In genomic region chr10:103124420-103125096, GRCh38 we compare ENCODE assay signal across 20 cellular contexts.
DNase-seq lines count a peak whose midpoint lies in the region; ATAC-seq and TF ChIP-seq lines count a peak whose summit lies in the region.
"Had no signal": no experiment of that assay in that cellular context is flagged by ENCODE, and none has a peak within 500 bp of the region (broad histone marks: within the 10 kb centered on the region; RNA-seq: fewer than 3 reads in every experiment).

No MANE protein-coding gene starts in this region.

- H3K9me3 Mint-ChIP-seq in activated CD4-positive, alpha-beta memory T cell treated with anti-CD3 and anti-CD28 coated beads for 36 hours, result no peaks in the 10 kb centered on the region
- H3K9me3 Mint-ChIP-seq in activated CD4-positive, alpha-beta memory T cell treated with anti-CD3 and anti-CD28 coated beads, Interleukin-2, amount 10 ng/mL, durations not matched to agents 7 days and 5 days, result no peaks in the 10 kb centered on the region
- H3K9me3 Mint-ChIP-seq in nephron progenitor cell, result peaks cover 10% of the 10 kb centered on the region
- H3K9me3 Mint-ChIP-seq: activated naive CD4-positive, alpha-beta T cell treated with anti-CD3 and anti-CD28 coated beads, Interleukin-2, amount 50 U/mL, for 24 hours; activated T-cell treated with anti-CD3 and anti-CD28 coated beads, Interleukin-2, amount 50 U/mL, for 4 hours; effector memory CD8-positive, alpha-beta T cell; memory B cell had no signal

- H3K27me3 ChIP-seq in ascending aorta, result no peaks in the 10 kb centered on the region
- H3K27me3 ChIP-seq: esophagus muscularis mucosa, SJSA1, upper lobe of right lung had no signal

- peaks cover 26% of the 10 kb centered on the region for H3K4me1 Mint-ChIP-seq in activated CD4-positive, alpha-beta memory T cell treated with anti-CD3 and anti-CD28 coated beads for 36 hours (ENCODE audit: low read depth)
- peaks cover 14% of the 10 kb centered on the region for H3K4me1 Mint-ChIP-seq in activated CD4-positive, alpha-beta memory T cell treated with anti-CD3 and anti-CD28 coated beads, Interleukin-2, amount 10 ng/mL, durations not matched to agents 7 days and 5 days
- peaks cover 12% of the 10 kb centered on the region for H3K4me1 Mint-ChIP-seq in nephron progenitor cell

- intact Hi-C loops in activated CD4-positive, alpha-beta memory T cell treated with anti-CD3 and anti-CD28 coated beads for 36 hours (cut with micrococcal nuclease), result no loop called here
- intact Hi-C loops in ascending aorta (cut with DNase I), result no loop called here

- H3K36me3 ChIP-seq in ascending aorta, result no peaks in the 10 kb centered on the region
- H3K36me3 ChIP-seq: upper lobe of right lung had no signal

- H3K9me3 ChIP-seq in ascending aorta, result no peaks in the 10 kb centered on the region
- H3K9me3 ChIP-seq: esophagus muscularis mucosa, SJSA1, upper lobe of right lung had no signal

- TF ChIP-seq CTCF in GM12865 (IDR thresholded peaks at IDR 0.05; ENCODE audit: insufficient read depth, low read depth, low read length, missing control alignments) (no peak), ascending aorta (IDR thresholded peaks at IDR 0.05) (no peak), nephron progenitor cell (IDR thresholded peaks at IDR 0.05) (no peak)

- CTCF ChIA-PET in activated CD4-positive, alpha-beta memory T cell treated with anti-CD3 and anti-CD28 coated beads for 36 hours (lab: Charles Lee), result interaction anchor here (2.5 kb wide), 1 partner anchor 120 kb away, joined by 10 read pairs; no protein-coding TSS in a partner anchor
- CTCF ChIA-PET in activated CD4-positive, alpha-beta memory T cell treated with anti-CD3 and anti-CD28 coated beads, Interleukin-2, amount 10 ng/mL, durations not matched to agents 7 days and 5 days (lab: Charles Lee), result interaction anchor here (1.3 kb wide), 1 partner anchor 119 kb away, joined by 3 read pairs; no protein-coding TSS in a partner anchor

- H3K4me1 ChIP-seq in ascending aorta, result peaks cover 13 to 58% of the 10 kb centered on the region in 2 donors
- H3K4me1 ChIP-seq: SJSA1 had no signal

- H3K27ac ChIP-seq in ascending aorta, result peak overlapping the region; percentile 66 to 79
- H3K27ac ChIP-seq: SJSA1 had no signal

- DNase-seq in activated CD4-positive, alpha-beta memory T cell treated with anti-CD3 and anti-CD28 coated beads for 36 hours, result peak; percentile 41
- no peak for DNase-seq in activated CD4-positive, alpha-beta memory T cell treated with anti-CD3 and anti-CD28 coated beads, Interleukin-2, amount 10 ng/mL, durations not matched to agents 7 days and 5 days
- DNase-seq in GM12865 (ENCODE audit: low read depth), result peak; percentile 19
- no peak for DNase-seq in ascending aorta (ENCODE audit: low spot score in 2 of 2)
- no peak for DNase-seq in nephron progenitor cell
- DNase-seq in NOMO-1 treated with DMSO at 0.1 percent for 48 hours (lab: John Stamatoyannopoulos, UW; ENCODE audit: unreplicated experiment), result no peak
- no peak for DNase-seq in CD1c-positive myeloid dendritic cell (ENCODE audit: extremely low spot score)
- DNase-seq: activated CD8-positive, alpha-beta memory T cell treated with anti-CD3 and anti-CD28 coated beads for 24 hours; activated T-cell treated with anti-CD3 and anti-CD28 coated beads, Interleukin-2, amount 50 U/mL, for 4 hours; effector memory CD8-positive, alpha-beta T cell; NCI-H1092; NCI-H1930; NCI-H748 treated with DMSO at 0.1 percent for 48 hours; upper lobe of right lung had no signal

- no peaks in the 10 kb centered on the region for H3K27me3 Mint-ChIP-seq in activated CD4-positive, alpha-beta memory T cell treated with anti-CD3 and anti-CD28 coated beads for 36 hours
- H3K27me3 Mint-ChIP-seq in activated CD4-positive, alpha-beta memory T cell treated with anti-CD3 and anti-CD28 coated beads, Interleukin-2, amount 10 ng/mL, durations not matched to agents 7 days and 5 days, result no peaks in the 10 kb centered on the region
- no peaks in the 10 kb centered on the region for H3K27me3 Mint-ChIP-seq in nephron progenitor cell (ENCODE audit: low read depth, poor library complexity)
- H3K27me3 Mint-ChIP-seq: activated naive CD4-positive, alpha-beta T cell treated with anti-CD3 and anti-CD28 coated beads, Interleukin-2, amount 50 U/mL, for 24 hours; B cell; effector memory CD8-positive, alpha-beta T cell; memory B cell had no signal

- H3K27ac Mint-ChIP-seq in activated CD4-positive, alpha-beta memory T cell treated with anti-CD3 and anti-CD28 coated beads for 36 hours, result no peak overlapping the region
- H3K27ac Mint-ChIP-seq in activated CD4-positive, alpha-beta memory T cell treated with anti-CD3 and anti-CD28 coated beads, Interleukin-2, amount 10 ng/mL, durations not matched to agents 7 days and 5 days, result no peak overlapping the region
- peak overlapping the region; percentile 86 for H3K27ac Mint-ChIP-seq in nephron progenitor cell
- H3K27ac Mint-ChIP-seq: activated naive CD4-positive, alpha-beta T cell treated with anti-CD3 and anti-CD28 coated beads, Interleukin-2, amount 50 U/mL, for 24 hours; B cell; memory B cell had no signal

- H3K36me3 Mint-ChIP-seq in activated CD4-positive, alpha-beta memory T cell treated with anti-CD3 and anti-CD28 coated beads for 36 hours, result peaks cover 9% of the 10 kb centered on the region
- peaks cover 14% of the 10 kb centered on the region for H3K36me3 Mint-ChIP-seq in activated CD4-positive, alpha-beta memory T cell treated with anti-CD3 and anti-CD28 coated beads, Interleukin-2, amount 10 ng/mL, durations not matched to agents 7 days and 5 days (ENCODE audit: low read depth)
- peaks cover 26% of the 10 kb centered on the region for H3K36me3 Mint-ChIP-seq in nephron progenitor cell (ENCODE audit: low read depth)

- POLR2A ChIA-PET in activated CD4-positive, alpha-beta memory T cell treated with anti-CD3 and anti-CD28 coated beads for 36 hours (lab: Charles Lee), result interaction anchor here (1.0 kb wide), 1 partner anchor 11 kb away, joined by 3 read pairs; no protein-coding TSS in a partner anchor
- POLR2A ChIA-PET in activated CD4-positive, alpha-beta memory T cell treated with anti-CD3 and anti-CD28 coated beads, Interleukin-2, amount 10 ng/mL, durations not matched to agents 7 days and 5 days (lab: Charles Lee), result no interaction called here

- no peak overlapping the region for H3K4me3 Mint-ChIP-seq in activated CD4-positive, alpha-beta memory T cell treated with anti-CD3 and anti-CD28 coated beads for 36 hours
- H3K4me3 Mint-ChIP-seq in activated CD4-positive, alpha-beta memory T cell treated with anti-CD3 and anti-CD28 coated beads, Interleukin-2, amount 10 ng/mL, durations not matched to agents 7 days and 5 days, result no peak overlapping the region
- H3K4me3 Mint-ChIP-seq in nephron progenitor cell, result no peak overlapping the region
- H3K4me3 Mint-ChIP-seq: activated naive CD4-positive, alpha-beta T cell treated with anti-CD3 and anti-CD28 coated beads, Interleukin-2, amount 50 U/mL, for 24 hours; activated T-cell treated with anti-CD3 and anti-CD28 coated beads, Interleukin-2, amount 50 U/mL, for 4 hours; B cell; effector memory CD8-positive, alpha-beta T cell; memory B cell had no signal

- H3K4me3 ChIP-seq in GM12865 (ENCODE audit: low read depth, low read length), result no peak overlapping the region
- no peak overlapping the region for H3K4me3 ChIP-seq in ascending aorta
- H3K4me3 ChIP-seq: esophagus muscularis mucosa, SJSA1, upper lobe of right lung had no signal

- no peak for ATAC-seq in GM21367 (IDR thresholded peaks at IDR 0.05; ENCODE audit: unreplicated experiment)
- ATAC-seq: activated T-cell treated with anti-CD3 and anti-CD28 coated beads, Interleukin-2, amount 50 U/mL, for 4 hours; effector memory CD8-positive, alpha-beta T cell; upper lobe of right lung had no signal

Comparison
In these comparisons a context has a peak if more than half of its experiments do, and no peak if none do; other contexts are left out.
1. DNase-seq: peak in activated CD4-positive, alpha-beta memory T cell treated with anti-CD3 and anti-CD28 coated beads for 36 hours (single experiment) and GM12865 (single experiment); none in activated CD4-positive, alpha-beta memory T cell treated with anti-CD3 and anti-CD28 coated beads, Interleukin-2, amount 10 ng/mL, durations not matched to agents 7 days and 5 days (single experiment), ascending aorta (0 of 2), nephron progenitor cell (single experiment), NOMO-1 treated with DMSO at 0.1 percent for 48 hours (single experiment) and CD1c-positive myeloid dendritic cell (single experiment).